ENCODE assay signal across 10 cellular contexts in the genomic region with DNA sequence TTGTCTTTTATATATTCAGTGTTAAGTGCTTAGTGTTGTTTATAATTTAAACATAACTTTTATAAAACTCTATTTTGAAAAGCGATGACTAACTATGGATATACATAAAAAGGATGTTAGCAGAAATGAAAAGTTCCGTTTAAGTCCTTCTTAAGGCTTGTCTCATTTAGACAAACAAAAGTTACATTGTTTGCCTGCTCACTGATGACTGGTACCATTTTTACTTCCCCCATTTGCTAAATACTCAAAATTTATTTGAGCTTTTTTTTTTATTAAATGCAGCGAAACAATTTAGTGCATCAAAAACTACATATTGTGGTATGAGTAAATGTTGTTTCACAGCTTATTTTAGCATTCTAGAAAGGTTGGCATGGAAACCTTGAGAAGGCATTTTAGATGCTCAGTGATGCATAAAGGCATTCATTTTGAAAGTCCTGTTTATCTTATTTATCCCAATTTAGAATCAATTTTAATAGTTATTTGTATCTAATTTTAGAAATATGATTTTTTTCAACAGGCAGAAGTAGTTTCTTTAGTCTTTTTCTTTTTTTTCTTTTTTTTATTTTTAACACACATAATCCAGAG.
DNase-seq lines count a peak whose midpoint lies in the region; ATAC-seq and TF ChIP-seq lines count a peak whose summit lies in the region.
"Had no signal": no experiment of that assay in that cellular context is flagged by ENCODE, and none has a peak within 500 bp of the region (broad histone marks: within the 10 kb centered on the region; RNA-seq: fewer than 3 reads in every experiment).

No MANE protein-coding gene starts in this region.

- ATAC-seq in GM18508 (IDR thresholded peaks at IDR 0.05; ENCODE audit: insufficient read depth, unreplicated experiment) (peak; percentile 53), GM21576 (IDR thresholded peaks at IDR 0.05; ENCODE audit: unreplicated experiment) (peak; percentile 55), HG03469 (IDR thresholded peaks at IDR 0.05; ENCODE audit: unreplicated experiment) (peak; percentile 59)
- no peak for ATAC-seq in stimulated activated naive CD8-positive, alpha-beta T cell treated with anti-CD3 and anti-CD28 coated beads, Interleukin-15, amount 100 ng/mL, for 72 hours

- H3K4me3 ChIP-seq in kidney epithelial cell (ENCODE audit: low read depth, low read length): no peak overlapping the region

- no peak for TF ChIP-seq CTCF in kidney epithelial cell (IDR thresholded peaks at IDR 0.05; ENCODE audit: insufficient read depth, low read length, poor library complexity, severe bottlenecking)

- no peak overlapping the region for H3K27ac ChIP-seq in caudate nucleus (ENCODE audit: low read depth, low read length)

- no peak overlapping the region for H3K4me3 Mint-ChIP-seq in stimulated activated naive CD8-positive, alpha-beta T cell treated with anti-CD3 and anti-CD28 coated beads, Interleukin-15, amount 100 ng/mL, for 72 hours
- H3K4me3 Mint-ChIP-seq: activated naive CD8-positive, alpha-beta T cell treated with anti-CD3 and anti-CD28 coated beads for 36 hours; mesothelial cell of epicardium had no signal

- peaks cover 23% of the 10 kb centered on the region for H3K4me1 Mint-ChIP-seq in stimulated activated naive CD8-positive, alpha-beta T cell treated with anti-CD3 and anti-CD28 coated beads, Interleukin-15, amount 100 ng/mL, for 72 hours

- DNase-seq in kidney epithelial cell (ENCODE audit: low read depth) (peak; percentile 28), caudate nucleus (lab: John Stamatoyannopoulos, UW) (no peak), islet precursor cell (no peak), NCI-H2081 (lab: John Stamatoyannopoulos, UW) (no peak)
- no peak for DNase-seq in stimulated activated naive CD8-positive, alpha-beta T cell treated with anti-CD3 and anti-CD28 coated beads, Interleukin-15, amount 100 ng/mL, for 72 hours
- DNase-seq: activated naive CD8-positive, alpha-beta T cell treated with anti-CD3 and anti-CD28 coated beads for 36 hours had no signal

- H3K9me3 Mint-ChIP-seq in stimulated activated naive CD8-positive, alpha-beta T cell treated with anti-CD3 and anti-CD28 coated beads, Interleukin-15, amount 100 ng/mL, for 72 hours: no peaks in the 10 kb centered on the region
- H3K9me3 Mint-ChIP-seq: activated naive CD8-positive, alpha-beta T cell treated with anti-CD3 and anti-CD28 coated beads for 36 hours; mesothelial cell of epicardium had no signal

- H3K36me3 ChIP-seq in kidney epithelial cell (ENCODE audit: control insufficient read depth, insufficient read depth, low read length): no peaks in the 10 kb centered on the region

- no peak overlapping the region for H3K27ac Mint-ChIP-seq in stimulated activated naive CD8-positive, alpha-beta T cell treated with anti-CD3 and anti-CD28 coated beads, Interleukin-15, amount 100 ng/mL, for 72 hours
- H3K27ac Mint-ChIP-seq: activated naive CD8-positive, alpha-beta T cell treated with anti-CD3 and anti-CD28 coated beads for 36 hours; mesothelial cell of epicardium had no signal

- no peaks in the 10 kb centered on the region for H3K27me3 Mint-ChIP-seq in stimulated activated naive CD8-positive, alpha-beta T cell treated with anti-CD3 and anti-CD28 coated beads, Interleukin-15, amount 100 ng/mL, for 72 hours
- H3K27me3 Mint-ChIP-seq: activated naive CD8-positive, alpha-beta T cell treated with anti-CD3 and anti-CD28 coated beads for 36 hours had no signal

- H3K27me3 ChIP-seq in kidney epithelial cell (ENCODE audit: control insufficient read depth, insufficient read depth, low read length): no peaks in the 10 kb centered on the region
